ENCODE assay signal across 28 cellular contexts in genomic region chr11:61011239-61011870, GRCh38. TPM values are rescaled to one million over a fixed set of nuclear protein-coding genes. Genes with fewer than 3 reads are reported as not detected.
DNase-seq lines count a peak whose midpoint lies in the region; ATAC-seq, FAIRE-seq and TF ChIP-seq lines count a peak whose summit lies in the region.
"Had no signal": no experiment of that assay in that cellular context is flagged by ENCODE, and none has a peak within 500 bp of the region (broad histone marks: within the 10 kb centered on the region; RNA-seq: fewer than 3 reads in every experiment).

No MANE protein-coding gene starts in this region.

- 50% methylated on average over 7 of the region's 7 CpGs for WGBS in GM12878 (ENCODE audit: insufficient coverage, insufficient replicate concordance, low lambda C conversion rate, missing lambda C conversion rate)

- no peak overlapping the region for H3K27ac ChIP-seq in GM12878 (ENCODE audit: control insufficient read depth, insufficient read depth)
- H3K27ac ChIP-seq: PC-9, prostate gland, SJCRH30, suprapubic skin, vagina had no signal

- H3K79me2 ChIP-seq in GM12878 (ENCODE audit: control insufficient read depth, insufficient read depth, low read length) = no peaks in the 10 kb centered on the region

- peaks cover 45% of the 10 kb centered on the region for H3K4me1 Mint-ChIP-seq in activated CD4-positive, alpha-beta T cell treated with anti-CD3 and anti-CD28 coated beads, Interleukin-2, amount 10 ng/mL, durations not matched to agents 24 days and 14 days

- no TSS peak for BruUV-seq in GM12878 (replicated peaks; lab: Mats Ljungman, UMichigan)

- H3K9me3 ChIP-seq in GM12878 (replicated peaks; ENCODE audit: control insufficient read depth, insufficient read depth, low read length) = no peaks in the 10 kb centered on the region
- H3K9me3 ChIP-seq: prostate gland, SJCRH30, suprapubic skin, vagina had no signal

- peak overlapping the region; percentile 73 for H3K27ac Mint-ChIP-seq in activated CD4-positive, alpha-beta T cell treated with anti-CD3 and anti-CD28 coated beads, Interleukin-2, amount 10 ng/mL, durations not matched to agents 24 days and 14 days
- H3K27ac Mint-ChIP-seq: HFFc6, nephron progenitor cell had no signal

- intact Hi-C loops in activated CD4-positive, alpha-beta T cell treated with anti-CD3 and anti-CD28 coated beads, Interleukin-2, amount 10 ng/mL, durations not matched to agents 24 days and 14 days (cut with micrococcal nuclease) = no loop called here
- intact Hi-C loops in GM12878 (cut with micrococcal nuclease; ENCODE audit: unreplicated experiment) = no loop called here

- RAD21 ChIA-PET in GM12878 (lab: Charles Lee; ENCODE audit: unreplicated experiment) = interaction anchor here (0.9 kb wide), 1 partner anchor 41 kb away, joined by 3 read pairs; no protein-coding TSS in a partner anchor

- H4K20me1 ChIP-seq in GM12878 (ENCODE audit: control insufficient read depth, insufficient read depth) = no peaks in the 10 kb centered on the region

- no peak overlapping the region for H2AFZ ChIP-seq in GM12878 (ENCODE audit: control insufficient read depth, low read depth, low read length)
- H2AFZ ChIP-seq: PC-9 had no signal

- no peak overlapping the region for H3K4me3 Mint-ChIP-seq in activated CD4-positive, alpha-beta T cell treated with anti-CD3 and anti-CD28 coated beads, Interleukin-2, amount 10 ng/mL, durations not matched to agents 24 days and 14 days
- H3K4me3 Mint-ChIP-seq: HFFc6 had no signal

- no peak overlapping the region for H3K9ac ChIP-seq in GM12878 (ENCODE audit: control insufficient read depth, insufficient read depth, low read length)

- H3K4me2 ChIP-seq in GM12878 (ENCODE audit: control insufficient read depth, insufficient read depth) = no peak overlapping the region
- H3K4me2 ChIP-seq: PC-9, smooth muscle cell had no signal

- no peak for TF ChIP-seq RAD21 in GM12878 (IDR thresholded peaks at IDR 0.05; ENCODE audit: insufficient read depth, low read depth, low read length)

- TF ChIP-seq EP300 in GM12878 (IDR thresholded peaks at IDR 0.05; ENCODE audit: borderline replicate concordance in 1 of 2, control insufficient read depth in 1 of 2, low read depth in 2 of 2, low read length in 2 of 2) = no peak

- no peaks in the 10 kb centered on the region for H3K36me3 ChIP-seq in GM12878 (ENCODE audit: control insufficient read depth in 2 of 2, insufficient read depth in 2 of 2, low read length in 1 of 2)
- H3K36me3 ChIP-seq: prostate gland, SJCRH30, suprapubic skin, vagina had no signal

- TF ChIP-seq CTCF in GM13976 (IDR thresholded peaks at IDR 0.05; ENCODE audit: borderline replicate concordance, control extremely low read depth, extremely low read depth, insufficient read depth, missing control alignments) = no peak
- no peak for TF ChIP-seq CTCF in GM12878 (IDR thresholded peaks at IDR 0.05 in 2 of 3, conservative IDR thresholded peaks at IDR 0.05 in 1 of 3; ENCODE audit: control insufficient read depth in 2 of 3, extremely low read depth in 1 of 3, insufficient read depth in 1 of 3, low read depth in 3 of 3, low read length in 3 of 3)

- ATAC-seq in GM12878 = no peak

- in situ Hi-C loops in GM13976 (cut with MboI; ENCODE audit: low sequenced_read_pairs, unreplicated experiment) (no loop called here), GM12878 (cut with MboI) (no loop called here)

- no peaks in the 10 kb centered on the region for H3K27me3 ChIP-seq in GM12878 (replicated peaks in 1 of 2; ENCODE audit: control insufficient read depth in 2 of 2, insufficient read depth in 2 of 2, low read length in 1 of 2)
- H3K27me3 ChIP-seq: SJCRH30, vagina had no signal

- peaks cover 84% of the 10 kb centered on the region for H3K36me3 Mint-ChIP-seq in activated CD4-positive, alpha-beta T cell treated with anti-CD3 and anti-CD28 coated beads, Interleukin-2, amount 10 ng/mL, durations not matched to agents 24 days and 14 days (ENCODE audit: low read depth)

- H3K4me3 ChIP-seq in GM12878 = no peak overlapping the region
- H3K4me3 ChIP-seq: PC-9, prostate gland, SJCRH30, smooth muscle cell, suprapubic skin, vagina had no signal

- POLR2A ChIA-PET in GM12878 (lab: Charles Lee) = no interaction called here

- DNase-seq in activated CD4-positive, alpha-beta T cell treated with anti-CD3 and anti-CD28 coated beads, Interleukin-2, amount 10 ng/mL, durations not matched to agents 24 days and 14 days = no peak
- DNase-seq in activated CD4-positive, alpha-beta T cell treated with anti-CD3 and anti-CD28 coated beads, Interleukin-2, amount 50 U/mL, for 4 hours = no peak
- DNase-seq in GM13976 (ENCODE audit: low spot score) = peak; percentile 17
- DNase-seq in GM12878 (ENCODE audit: low read depth, low spot score) = no peak
- peak; percentile 30 for DNase-seq in pulmonary artery endothelial cell (ENCODE audit: low read depth, low spot score)
- DNase-seq in kidney glomerular epithelial cell (lab: John Stamatoyannopoulos, UW) = no peak
- no peak for DNase-seq in NCI-H2029 (lab: John Stamatoyannopoulos, UW)
- DNase-seq in activated gamma-delta T cell treated with Interleukin-2 at 50 U/mL for 16 hours = no peak
- DNase-seq: activated T-cell treated with anti-CD3 and anti-CD28 coated beads for 4 hours; amniotic stem cell; DND-41; HFFc6; NCI-H1436; NCI-H748 treated with DMSO at 0.1 percent for 48 hours; nephron progenitor cell; PC-9; SJCRH30; stimulated activated CD4-positive, alpha-beta T cell treated with anti-CD3 and anti-CD28 coated beads, Interleukin-4, amount 100 ng/mL, for 4 hours; T-helper 9 cell had no signal

- SMC1A ChIA-PET in GM12878 (lab: Charles Lee; ENCODE audit: uncharacterized antibody, unreplicated experiment) = interaction anchor here (0.6 to 1.2 kb wide), 2 partner anchors 13 to 128 kb away, joined by 3 read pairs; no protein-coding TSS in a partner anchor

- no peak for TF ChIP-seq POLR2A in GM12878 (IDR thresholded peaks at IDR 0.05; ENCODE audit: low read depth, low read length)

- H3K4me1 ChIP-seq in GM12878 (ENCODE audit: control insufficient read depth, insufficient read depth, low read length) = peaks cover 10% of the 10 kb centered on the region
- H3K4me1 ChIP-seq: prostate gland, SJCRH30 had no signal

- H3K9me3 Mint-ChIP-seq in activated CD4-positive, alpha-beta T cell treated with anti-CD3 and anti-CD28 coated beads, Interleukin-2, amount 10 ng/mL, durations not matched to agents 24 days and 14 days = no peaks in the 10 kb centered on the region
- H3K9me3 Mint-ChIP-seq: HFFc6, IgD-negative memory B cell, nephron progenitor cell had no signal

- H3K27me3 Mint-ChIP-seq in activated CD4-positive, alpha-beta T cell treated with anti-CD3 and anti-CD28 coated beads, Interleukin-2, amount 10 ng/mL, durations not matched to agents 24 days and 14 days = no peaks in the 10 kb centered on the region

- FAIRE-seq in GM12878 (lab: Jason Lieb, UNC) = peak; percentile 23
- FAIRE-seq: frontal cortex, GM18507 had no signal

- CTCF ChIA-PET in GM12878 (lab: Yijun Ruan, JAX) = interaction anchor here (0.9 to 1.0 kb wide), 2 partner anchors 12 to 53 kb away, joined by 3 read pairs; no protein-coding TSS in a partner anchor

TF ChIP-seq in GM12878, 131 proteins besides CTCF, POLR2A, EP300 and RAD21 (continues in another document):
- TF ChIP-seq SIX5 (IDR thresholded peaks at IDR 0.05; ENCODE audit: low read depth, low read length, severe bottlenecking) = no peak

RNA-seq across cellular contexts. Expression of gene CD6, which starts 39.9 kb away (rescaled TPM):
- 416 and 421 TPM in 2 replicates for total RNA-seq in activated CD4-positive, alpha-beta T cell treated with anti-CD3 and anti-CD28 coated beads, Interleukin-2, amount 10 ng/mL, durations not matched to agents 24 days and 14 days
- total RNA-seq in GM12878 (2013; cell fraction: nucleolus; rRNA removed) = 0.61 and 2.5 TPM in 2 replicates
- total RNA-seq in GM12878 (2014; rRNA removed) (6.4 and 7.3 TPM in 2 replicates), GM12878 (2014; rRNA removed; fragmentation: Illumina TruSeq; extraction: Trizol) (3.1 and 3.3 TPM in 2 replicates), GM12878 (2021) (11.2 and 17.6 TPM in 2 replicates), pulmonary artery endothelial cell (not detected in 2 replicates)
- polyA plus RNA-seq in GM12878 (2011; ENCODE audit: low read depth) = 0.34 TPM
- polyA plus RNA-seq in GM12878 (2011; rRNA removed) (0.37 and 0.45 TPM in 2 replicates), GM12878 (2014; fragmentation: Illumina TruSeq; extraction: Trizol) (5.1 and 6.6 TPM in 2 replicates), GM12878 (2014; fragmentation: Nextera tagmentation; extraction: Ambion mirVana) (1 to 10 TPM in 1 of 2 experiments, under 1 TPM in 1; 0.93 to 1.8 TPM), GM12878 (2014; rRNA removed) (5.9 and 6.8 TPM in 2 replicates), GM12878 (2016; fragmentation: Nextera tagmentation; extraction: Ambion mirVana) (1 to 10 TPM; 6.8 to 7.2 TPM)
- 0.60 and 0.67 TPM in 2 replicates for polyA plus RNA-seq in GM12878 (2011; cell fraction: cytosol; rRNA removed)
- polyA plus RNA-seq in GM12878 (2011; cell fraction: nucleus; rRNA removed) = 2.1 and 2.6 TPM in 2 replicates
- 1.4 and 1.7 TPM in 2 replicates for polyA plus RNA-seq in GM12878 (2012)
- 0.15 and 0.41 TPM in 2 replicates for polyA minus RNA-seq in GM12878 (2011; rRNA and poly(A)+ RNA removed)
- 0.40 and 0.73 TPM in 2 replicates for polyA minus RNA-seq in GM12878 (2011; cell fraction: cytosol; rRNA and poly(A)+ RNA removed)
- polyA minus RNA-seq in GM12878 (2011; cell fraction: nucleus; rRNA and poly(A)+ RNA removed) = 0.48 and 0.96 TPM in 2 replicates
- total RNA-seq: A673, HFFc6, MCF 10A, SJCRH30 had no signal
- polyA plus RNA-seq: smooth muscle cell had no signal

RNA-seq across cellular contexts. Expression of gene SLC15A3, which starts 59.4 kb away (rescaled TPM):
- total RNA-seq in activated CD4-positive, alpha-beta T cell treated with anti-CD3 and anti-CD28 coated beads, Interleukin-2, amount 10 ng/mL, durations not matched to agents 24 days and 14 days = 3.0 and 4.0 TPM in 2 replicates
- 203 and 205 TPM in 2 replicates for total RNA-seq in GM12878 (2013; cell fraction: nucleolus; rRNA removed)
- 71.3 and 83.5 TPM in 2 replicates for total RNA-seq in GM12878 (2014; rRNA removed)
- 51.5 and 56.3 TPM in 2 replicates for total RNA-seq in GM12878 (2014; rRNA removed; fragmentation: Illumina TruSeq; extraction: Trizol)
- total RNA-seq in GM12878 (2021) = 93.3 and 102 TPM in 2 replicates
- 36.2 TPM for polyA plus RNA-seq in GM12878 (2011; ENCODE audit: low read depth)
- 18.2 and 44.9 TPM in 2 replicates for polyA plus RNA-seq in GM12878 (2011; rRNA removed)
- 55.8 and 65.2 TPM in 2 replicates for polyA plus RNA-seq in GM12878 (2011; cell fraction: cytosol; rRNA removed)
- polyA plus RNA-seq in GM12878 (2011; cell fraction: nucleus; rRNA removed) = 80.5 and 92.2 TPM in 2 replicates
- polyA plus RNA-seq in GM12878 (2012) = 90.2 and 104 TPM in 2 replicates
- polyA plus RNA-seq in GM12878 (2014; fragmentation: Illumina TruSeq; extraction: Trizol) = 11.7 and 54.8 TPM in 2 replicates
- 10 to 100 TPM; 17.7 to 55.4 TPM for polyA plus RNA-seq in GM12878 (2014; fragmentation: Nextera tagmentation; extraction: Ambion mirVana)
- polyA plus RNA-seq in GM12878 (2014; rRNA removed) = 71.9 and 83.8 TPM in 2 replicates
- 10 to 100 TPM; 53.4 to 57.7 TPM for polyA plus RNA-seq in GM12878 (2016; fragmentation: Nextera tagmentation; extraction: Ambion mirVana)
- 99.9 and 126 TPM in 2 replicates for polyA minus RNA-seq in GM12878 (2011; rRNA and poly(A)+ RNA removed)
- polyA minus RNA-seq in GM12878 (2011; cell fraction: cytosol; rRNA and poly(A)+ RNA removed) = 50.8 and 65.5 TPM in 2 replicates
- 57.2 and 89.6 TPM in 2 replicates for polyA minus RNA-seq in GM12878 (2011; cell fraction: nucleus; rRNA and poly(A)+ RNA removed)
- total RNA-seq in pulmonary artery endothelial cell = 6.6 and 8.7 TPM in 2 replicates
- total RNA-seq: A673, MCF 10A had no signal

Comparison
In these comparisons a context has a peak if more than half of its experiments do, and no peak if none do; other contexts are left out.
1. DNase-seq: peak in GM13976 (single experiment) and pulmonary artery endothelial cell (single experiment); none in activated CD4-positive, alpha-beta T cell treated with anti-CD3 and anti-CD28 coated beads, Interleukin-2, amount 10 ng/mL, durations not matched to agents 24 days and 14 days (single experiment), activated CD4-positive, alpha-beta T cell treated with anti-CD3 and anti-CD28 coated beads, Interleukin-2, amount 50 U/mL, for 4 hours (0 of 2), GM12878 (single experiment), kidney glomerular epithelial cell (single experiment), NCI-H2029 (single experiment) and activated gamma-delta T cell treated with Interleukin-2 at 50 U/mL for 16 hours (single experiment).
2. RNA of gene CD6, which starts 39.9 kb away (total RNA-seq): 416 to 421 TPM in activated CD4-positive, alpha-beta T cell treated with anti-CD3 and anti-CD28 coated beads, Interleukin-2, amount 10 ng/mL, durations not matched to agents 24 days and 14 days; 0.61 to 17.6 TPM in GM12878 and not detected in pulmonary artery endothelial cell; every median in the first group is over 10 times any median in the second.